ENCODE assay signal across 1 cellular context in the genomic region with DNA sequence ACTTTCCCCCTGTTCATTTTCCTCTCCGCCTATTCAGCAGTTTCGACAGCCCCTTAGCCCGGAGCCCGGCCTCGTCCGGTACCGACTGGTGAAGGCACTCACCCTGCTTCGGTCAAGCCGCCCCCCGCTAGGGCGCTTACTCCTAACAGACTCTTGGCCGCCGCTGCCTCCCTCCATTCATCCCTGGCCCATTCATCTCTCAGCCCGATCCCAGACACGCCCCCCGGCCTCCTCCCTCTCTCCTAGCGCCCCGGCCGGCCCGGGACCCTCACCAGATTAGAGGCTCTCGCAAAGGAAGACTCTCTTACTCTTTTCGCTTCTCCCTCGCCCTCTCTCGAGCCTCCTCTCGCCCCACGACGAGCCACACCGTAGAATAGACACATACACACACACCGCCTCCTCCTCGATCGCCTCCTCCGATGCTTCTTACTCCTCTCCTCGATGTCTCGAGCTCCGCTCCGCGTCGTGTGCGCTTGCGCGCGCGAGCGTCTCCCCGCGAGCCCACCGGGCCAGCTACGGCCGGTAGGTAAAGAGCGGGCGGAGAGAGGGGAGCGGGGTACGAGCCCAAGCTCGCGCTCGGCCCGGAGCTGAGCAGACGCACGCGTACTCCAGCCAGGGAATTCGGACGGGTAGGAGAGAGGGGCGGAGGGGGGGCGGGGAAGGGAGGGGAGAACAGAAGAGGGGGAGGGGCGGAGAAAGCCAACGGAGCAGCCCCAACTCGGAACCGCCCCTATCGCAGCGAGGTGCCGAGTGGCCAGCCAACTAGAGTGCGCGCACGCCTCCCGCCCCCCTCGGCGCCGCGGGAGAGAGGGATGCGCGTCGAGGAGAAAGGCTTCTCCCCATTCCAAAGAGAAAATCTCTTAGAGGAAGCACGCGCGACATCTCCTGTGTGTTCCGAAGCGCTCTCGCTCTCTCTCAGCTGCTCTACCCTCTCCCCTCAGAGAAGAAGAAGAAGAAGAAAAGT.
TF ChIP-seq lines count a peak whose summit lies in the region.

WNK3 (minus strand) TSS at position 633 of the 964 bp plus-strand sequence.

TF ChIP-seq in HEK293, 187 proteins besides CTCF, POLR2A, EP300 and RAD21 (continued from another document):
- TF ChIP-seq KLF1 (tag by site-specific recombination; IDR thresholded peaks at IDR 0.05) (0 out of 2 replicates have a peak, but pooled peaks have one; percentile 6), ZBTB48 (tag by site-specific recombination; IDR thresholded peaks at IDR 0.05) (peak; percentile 67; the same call in 1 of the 2 replicates), ZEB2 (tag by site-specific recombination; IDR thresholded peaks at IDR 0.05) (peak; percentile 43; the same call in 1 of the 2 replicates), ZNF610 (tag by site-specific recombination; IDR thresholded peaks at IDR 0.05; ENCODE audit: borderline replicate concordance) (peak; percentile 44; the same call in 1 of the 2 replicates), MZF1 (tag by site-specific recombination; IDR thresholded peaks at IDR 0.05; ENCODE audit: borderline replicate concordance) (0 out of 2 replicates have a peak, but pooled peaks have one; percentile 45), KLF10 (tag by site-specific recombination; IDR thresholded peaks at IDR 0.05) (peak; percentile 97), SP2 (tag by site-specific recombination; IDR thresholded peaks at IDR 0.05) (peak; percentile 84), ZIC2 (tag by site-specific recombination; IDR thresholded peaks at IDR 0.05) (peak; percentile 57), SP3 (tag by site-specific recombination; IDR thresholded peaks at IDR 0.05) (peak; percentile 77), IKZF3 (tag by site-specific recombination; IDR thresholded peaks at IDR 0.05) (peak; percentile 95), ZNF791 (tag by site-specific recombination; IDR thresholded peaks at IDR 0.05) (no peak), ZNF10 (tag by site-specific recombination; IDR thresholded peaks at IDR 0.05) (peak; percentile 71; the same call in 1 of the 2 replicates), ZNF600 (tag by site-specific recombination; IDR thresholded peaks at IDR 0.05) (no peak), ZNF394 (tag by site-specific recombination; IDR thresholded peaks at IDR 0.05; ENCODE audit: borderline replicate concordance) (peak; percentile 80), GLIS1 (tag by site-specific recombination; IDR thresholded peaks at IDR 0.05) (peak; percentile 70), ZBTB8A (tag by site-specific recombination; IDR thresholded peaks at IDR 0.05) (peak; percentile 24; the same call in 1 of the 2 replicates), ZNF48 (tag by site-specific recombination; IDR thresholded peaks at IDR 0.05) (no peak), ATF2 (tag by site-specific recombination; IDR thresholded peaks at IDR 0.05; ENCODE audit: low read depth) (no peak), ZNF335 (tag by site-specific recombination; conservative IDR thresholded peaks at IDR 0.05) (peak; percentile 32; the same call in 1 of the 2 replicates), ZNF423 (tag by site-specific recombination; IDR thresholded peaks at IDR 0.05) (no peak), PRDM1 (tag by site-specific recombination; IDR thresholded peaks at IDR 0.05) (peak; percentile 78), ZBTB17 (tag by site-specific recombination; IDR thresholded peaks at IDR 0.05) (peak; percentile 94), ZFHX2 (tag by site-specific recombination; conservative IDR thresholded peaks at IDR 0.05) (peak; percentile 13; the same call in 1 of the 2 replicates), ZXDB (tag by site-specific recombination; IDR thresholded peaks at IDR 0.05) (peak; percentile 48), ZNF112 (tag by site-specific recombination; IDR thresholded peaks at IDR 0.05) (no peak), ZNF133 (tag by site-specific recombination; IDR thresholded peaks at IDR 0.05) (no peak)
- TF ChIP-seq, protein P1, sequence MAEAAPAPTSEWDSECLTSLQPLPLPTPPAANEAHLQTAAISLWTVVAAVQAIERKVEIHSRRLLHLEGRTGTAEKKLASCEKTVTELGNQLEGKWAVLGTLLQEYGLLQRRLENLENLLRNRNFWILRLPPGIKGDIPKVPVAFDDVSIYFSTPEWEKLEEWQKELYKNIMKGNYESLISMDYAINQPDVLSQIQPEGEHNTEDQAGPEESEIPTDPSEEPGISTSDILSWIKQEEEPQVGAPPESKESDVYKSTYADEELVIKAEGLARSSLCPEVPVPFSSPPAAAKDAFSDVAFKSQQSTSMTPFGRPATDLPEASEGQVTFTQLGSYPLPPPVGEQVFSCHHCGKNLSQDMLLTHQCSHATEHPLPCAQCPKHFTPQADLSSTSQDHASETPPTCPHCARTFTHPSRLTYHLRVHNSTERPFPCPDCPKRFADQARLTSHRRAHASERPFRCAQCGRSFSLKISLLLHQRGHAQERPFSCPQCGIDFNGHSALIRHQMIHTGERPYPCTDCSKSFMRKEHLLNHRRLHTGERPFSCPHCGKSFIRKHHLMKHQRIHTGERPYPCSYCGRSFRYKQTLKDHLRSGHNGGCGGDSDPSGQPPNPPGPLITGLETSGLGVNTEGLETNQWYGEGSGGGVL (tag by site-specific recombination; IDR thresholded peaks at IDR 0.05) = peak; percentile 80
- TF ChIP-seq, protein P2, sequence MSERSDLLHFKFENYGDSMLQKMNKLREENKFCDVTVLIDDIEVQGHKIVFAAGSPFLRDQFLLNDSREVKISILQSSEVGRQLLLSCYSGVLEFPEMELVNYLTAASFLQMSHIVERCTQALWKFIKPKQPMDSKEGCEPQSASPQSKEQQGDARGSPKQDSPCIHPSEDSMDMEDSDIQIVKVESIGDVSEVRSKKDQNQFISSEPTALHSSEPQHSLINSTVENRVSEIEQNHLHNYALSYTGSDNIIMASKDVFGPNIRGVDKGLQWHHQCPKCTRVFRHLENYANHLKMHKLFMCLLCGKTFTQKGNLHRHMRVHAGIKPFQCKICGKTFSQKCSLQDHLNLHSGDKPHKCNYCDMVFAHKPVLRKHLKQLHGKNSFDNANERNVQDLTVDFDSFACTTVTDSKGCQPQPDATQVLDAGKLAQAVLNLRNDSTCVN (tag by site-specific recombination; optimal IDR thresholded peaks at IDR 0.05) = peak; percentile 90
